1 cellular context compared by ENCODE assay signal in the genomic region with DNA sequence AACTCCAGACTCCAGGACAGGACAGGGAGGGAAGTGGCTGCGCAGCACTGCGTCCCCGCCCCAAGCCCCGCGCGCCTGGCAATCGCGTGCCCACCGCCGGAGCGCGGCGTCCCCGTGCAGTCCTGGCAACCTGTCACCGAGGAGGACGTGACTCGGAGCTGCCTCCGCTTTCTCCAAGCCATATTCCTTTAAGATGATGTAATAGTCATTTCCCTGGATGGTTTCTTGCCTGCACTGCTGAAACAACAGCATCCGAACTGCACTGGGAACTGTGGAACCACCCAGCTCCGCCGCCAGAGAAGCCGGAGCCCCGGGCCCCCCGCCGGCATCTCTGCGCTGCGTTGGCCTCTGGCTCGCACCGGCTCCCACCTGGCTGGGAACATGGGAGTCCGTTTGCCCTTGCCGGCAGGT.
A peak's percentile ranks its signal among the peaks of the same experiment; 100 is the strongest.
TF ChIP-seq lines count a peak whose summit lies in the region.

No MANE protein-coding gene starts in this region.

TF ChIP-seq in HepG2, 621 proteins besides CTCF, POLR2A, EP300 and RAD21:
- TF ChIP-seq CBX5 (CRISPR knock-in tag; IDR thresholded peaks at IDR 0.05; ENCODE audit: borderline replicate concordance), result no peak
- TF ChIP-seq FOXP1 (IDR thresholded peaks at IDR 0.05), result no peak
- no peak for TF ChIP-seq FOXP1 (CRISPR knock-in tag; IDR thresholded peaks at IDR 0.05)
- TF ChIP-seq, protein P1, sequence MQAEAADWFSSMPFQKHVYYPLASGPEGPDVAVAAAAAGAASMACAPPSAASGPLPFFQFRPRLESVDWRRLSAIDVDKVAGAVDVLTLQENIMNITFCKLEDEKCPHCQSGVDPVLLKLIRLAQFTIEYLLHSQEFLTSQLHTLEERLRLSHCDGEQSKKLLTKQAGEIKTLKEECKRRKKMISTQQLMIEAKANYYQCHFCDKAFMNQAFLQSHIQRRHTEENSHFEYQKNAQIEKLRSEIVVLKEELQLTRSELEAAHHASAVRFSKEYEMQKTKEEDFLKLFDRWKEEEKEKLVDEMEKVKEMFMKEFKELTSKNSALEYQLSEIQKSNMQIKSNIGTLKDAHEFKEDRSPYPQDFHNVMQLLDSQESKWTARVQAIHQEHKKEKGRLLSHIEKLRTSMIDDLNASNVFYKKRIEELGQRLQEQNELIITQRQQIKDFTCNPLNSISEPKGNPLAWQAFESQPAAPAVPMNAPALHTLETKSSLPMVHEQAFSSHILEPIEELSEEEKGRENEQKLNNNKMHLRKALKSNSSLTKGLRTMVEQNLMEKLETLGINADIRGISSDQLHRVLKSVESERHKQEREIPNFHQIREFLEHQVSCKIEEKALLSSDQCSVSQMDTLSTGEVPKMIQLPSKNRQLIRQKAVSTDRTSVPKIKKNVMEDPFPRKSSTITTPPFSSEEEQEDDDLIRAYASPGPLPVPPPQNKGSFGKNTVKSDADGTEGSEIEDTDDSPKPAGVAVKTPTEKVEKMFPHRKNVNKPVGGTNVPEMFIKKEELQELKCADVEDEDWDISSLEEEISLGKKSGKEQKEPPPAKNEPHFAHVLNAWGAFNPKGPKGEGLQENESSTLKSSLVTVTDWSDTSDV (CRISPR knock-in tag; IDR thresholded peaks at IDR 0.05), result no peak
- no peak for TF ChIP-seq ZSCAN12 (CRISPR knock-in tag; IDR thresholded peaks at IDR 0.05)
- no peak for TF ChIP-seq ZNF10 (CRISPR knock-in tag; IDR thresholded peaks at IDR 0.05; ENCODE audit: borderline replicate concordance, low read depth)
- TF ChIP-seq TEF (CRISPR knock-in tag; IDR thresholded peaks at IDR 0.05), result no peak
- TF ChIP-seq, protein P2, sequence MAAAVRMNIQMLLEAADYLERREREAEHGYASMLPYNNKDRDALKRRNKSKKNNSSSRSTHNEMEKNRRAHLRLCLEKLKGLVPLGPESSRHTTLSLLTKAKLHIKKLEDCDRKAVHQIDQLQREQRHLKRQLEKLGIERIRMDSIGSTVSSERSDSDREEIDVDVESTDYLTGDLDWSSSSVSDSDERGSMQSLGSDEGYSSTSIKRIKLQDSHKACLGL (CRISPR knock-in tag; IDR thresholded peaks at IDR 0.05), result no peak
- TF ChIP-seq, protein P3, sequence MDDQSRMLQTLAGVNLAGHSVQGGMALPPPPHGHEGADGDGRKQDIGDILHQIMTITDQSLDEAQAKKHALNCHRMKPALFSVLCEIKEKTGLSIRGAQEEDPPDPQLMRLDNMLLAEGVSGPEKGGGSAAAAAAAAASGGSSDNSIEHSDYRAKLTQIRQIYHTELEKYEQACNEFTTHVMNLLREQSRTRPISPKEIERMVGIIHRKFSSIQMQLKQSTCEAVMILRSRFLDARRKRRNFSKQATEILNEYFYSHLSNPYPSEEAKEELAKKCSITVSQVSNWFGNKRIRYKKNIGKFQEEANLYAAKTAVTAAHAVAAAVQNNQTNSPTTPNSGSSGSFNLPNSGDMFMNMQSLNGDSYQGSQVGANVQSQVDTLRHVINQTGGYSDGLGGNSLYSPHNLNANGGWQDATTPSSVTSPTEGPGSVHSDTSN (CRISPR knock-in tag; IDR thresholded peaks at IDR 0.05; ENCODE audit: borderline replicate concordance), result no peak
- TF ChIP-seq AKAP8 (CRISPR knock-in tag; IDR thresholded peaks at IDR 0.05), result no peak
- TF ChIP-seq CEBPB (IDR thresholded peaks at IDR 0.05; ENCODE audit: borderline replicate concordance, low read depth, low read length), result peak; percentile 20; the same call in 1 of the 2 replicates
- no peak for TF ChIP-seq MEIS1 (CRISPR knock-in tag; IDR thresholded peaks at IDR 0.05; ENCODE audit: borderline replicate concordance)
- TF ChIP-seq ZNF615 (CRISPR knock-in tag; IDR thresholded peaks at IDR 0.05; ENCODE audit: borderline replicate concordance), result no peak
- 0 out of 2 replicates have a peak, but pooled peaks have one; percentile 2 for TF ChIP-seq ATF7 (IDR thresholded peaks at IDR 0.05)
- TF ChIP-seq ATF7 (CRISPR knock-in tag; IDR thresholded peaks at IDR 0.05), result no peak
